Comparison of ENCODE assay signal across 1 cellular context in genomic region chr5:42876375-42876844, GRCh38.
A peak's percentile ranks its signal among the peaks of the same experiment; 100 is the strongest.
TF ChIP-seq lines count a peak whose summit lies in the region.

No MANE protein-coding gene starts in this region.

TF ChIP-seq in K562, 482 proteins besides CTCF, POLR2A, EP300 and RAD21 (continued from another document):
- peak; percentile 54 for TF ChIP-seq ATF3 (IDR thresholded peaks at IDR 0.05)
- no peak for TF ChIP-seq ATF3 (CRISPR knock-in tag; conservative IDR thresholded peaks at IDR 0.05)
- TF ChIP-seq ETV5 (CRISPR knock-in tag; IDR thresholded peaks at IDR 0.05; ENCODE audit: low read depth): 0 out of 2 replicates have a peak, but pooled peaks have one; percentile 30
- no peak for TF ChIP-seq BRF2 (IDR thresholded peaks at IDR 0.05; ENCODE audit: borderline replicate concordance, insufficient read depth, insufficient read length)
- peak; percentile 80 for TF ChIP-seq HDAC2 (IDR thresholded peaks at IDR 0.05)
- TF ChIP-seq ZNF282 (CRISPR knock-in tag; IDR thresholded peaks at IDR 0.05): no peak
- peak; percentile 44; the same call in 1 of the 2 replicates for TF ChIP-seq BCOR (IDR thresholded peaks at IDR 0.05)
- TF ChIP-seq ZEB2 (IDR thresholded peaks at IDR 0.05): peak; percentile 37; the same call in 1 of the 2 replicates
- TF ChIP-seq HDAC1 (IDR thresholded peaks at IDR 0.05): peak in 1 of 2 experiments; percentile 54; a peak in 2 of 4 replicates
- peak; percentile 94 for TF ChIP-seq DPF2 (IDR thresholded peaks at IDR 0.05)
- peak; percentile 51; the same call in 1 of the 2 replicates for TF ChIP-seq GATAD2A (IDR thresholded peaks at IDR 0.05)
- TF ChIP-seq CEBPG (CRISPR knock-in tag; IDR thresholded peaks at IDR 0.05): 0 out of 2 replicates have a peak, but pooled peaks have one; percentile 19
- peak; percentile 93 to 97 for TF ChIP-seq CEBPG (tag; conservative IDR thresholded peaks at IDR 0.05 in 1 of 2, IDR thresholded peaks at IDR 0.05 in 1 of 2)
- TF ChIP-seq UBTF (IDR thresholded peaks at IDR 0.05; ENCODE audit: borderline replicate concordance in 1 of 2, low read depth in 2 of 2, low read length in 2 of 2): 0 out of 4 replicates have a peak, but pooled peaks of 1 of the 2 experiments have one; percentile 26
- no peak for TF ChIP-seq MCM3 (IDR thresholded peaks at IDR 0.05)
- TF ChIP-seq ZNF639 (CRISPR knock-in tag; conservative IDR thresholded peaks at IDR 0.05 in 1 of 2, IDR thresholded peaks at IDR 0.05 in 1 of 2): peak in 1 of 2 experiments; percentile 63; a peak in 2 of 4 replicates
- peak; percentile 70; the same call in 1 of the 2 replicates for TF ChIP-seq HMBOX1 (IDR thresholded peaks at IDR 0.05)
- peak; percentile 82 for TF ChIP-seq NCOR1 (IDR thresholded peaks at IDR 0.05)
- peak; percentile 81 for TF ChIP-seq GATA2 (CRISPR knock-in tag; IDR thresholded peaks at IDR 0.05)
- TF ChIP-seq MEF2D (tag; conservative IDR thresholded peaks at IDR 0.05; ENCODE audit: low read depth): peak; percentile 65
- peak; percentile 88 for TF ChIP-seq MAFF (IDR thresholded peaks at IDR 0.05; ENCODE audit: low read length)
- no peak; the same call in 1 of the 2 replicates for TF ChIP-seq ZBTB9 (CRISPR knock-in tag; IDR thresholded peaks at IDR 0.05)
- TF ChIP-seq MGA (IDR thresholded peaks at IDR 0.05): peak; percentile 70
- TF ChIP-seq NR2C1 (IDR thresholded peaks at IDR 0.05): no peak
- TF ChIP-seq NR2C1 (tag; IDR thresholded peaks at IDR 0.05): peak; percentile 24; the same call in 1 of the 2 replicates
- peak; percentile 86 for TF ChIP-seq NFE2 (IDR thresholded peaks at IDR 0.05; ENCODE audit: low read depth)
- TF ChIP-seq TAL1 (IDR thresholded peaks at IDR 0.05): peak; percentile 59; the same call in 1 of the 2 replicates
